Comparison of ENCODE assay signal across 1 cellular context in the genomic region with DNA sequence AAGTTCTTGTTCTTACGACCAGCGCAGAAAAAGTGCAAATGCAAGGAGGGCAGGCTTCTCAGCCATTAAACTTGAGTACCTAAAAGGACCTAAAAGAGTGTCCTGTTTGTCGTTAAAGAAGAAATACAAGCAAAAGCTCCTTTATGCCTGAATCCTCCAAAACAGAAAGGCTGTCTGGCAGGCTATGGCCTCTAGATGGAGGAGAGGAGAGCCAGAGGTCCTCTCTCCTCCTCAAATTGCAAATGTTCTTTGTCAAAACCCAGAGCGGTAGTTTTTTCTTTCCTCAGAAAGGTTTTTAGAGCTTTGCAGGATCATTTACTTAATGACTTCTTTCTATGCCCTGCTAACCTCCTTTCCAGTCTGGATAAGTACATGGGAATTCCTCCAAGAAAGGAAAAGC.
TF ChIP-seq lines count a peak whose summit lies in the region.

No MANE protein-coding gene starts in this region.

TF ChIP-seq in GM23338, 12 proteins besides CTCF, POLR2A, EP300 and RAD21 (continued from another document):
- no peak for TF ChIP-seq ZNF331 (CRISPR knock-in tag; IDR thresholded peaks at IDR 0.05; ENCODE audit: low read depth)
- no peak for TF ChIP-seq POLR2AphosphoS5 (IDR thresholded peaks at IDR 0.05; ENCODE audit: low read depth)
- TF ChIP-seq, protein P1, sequence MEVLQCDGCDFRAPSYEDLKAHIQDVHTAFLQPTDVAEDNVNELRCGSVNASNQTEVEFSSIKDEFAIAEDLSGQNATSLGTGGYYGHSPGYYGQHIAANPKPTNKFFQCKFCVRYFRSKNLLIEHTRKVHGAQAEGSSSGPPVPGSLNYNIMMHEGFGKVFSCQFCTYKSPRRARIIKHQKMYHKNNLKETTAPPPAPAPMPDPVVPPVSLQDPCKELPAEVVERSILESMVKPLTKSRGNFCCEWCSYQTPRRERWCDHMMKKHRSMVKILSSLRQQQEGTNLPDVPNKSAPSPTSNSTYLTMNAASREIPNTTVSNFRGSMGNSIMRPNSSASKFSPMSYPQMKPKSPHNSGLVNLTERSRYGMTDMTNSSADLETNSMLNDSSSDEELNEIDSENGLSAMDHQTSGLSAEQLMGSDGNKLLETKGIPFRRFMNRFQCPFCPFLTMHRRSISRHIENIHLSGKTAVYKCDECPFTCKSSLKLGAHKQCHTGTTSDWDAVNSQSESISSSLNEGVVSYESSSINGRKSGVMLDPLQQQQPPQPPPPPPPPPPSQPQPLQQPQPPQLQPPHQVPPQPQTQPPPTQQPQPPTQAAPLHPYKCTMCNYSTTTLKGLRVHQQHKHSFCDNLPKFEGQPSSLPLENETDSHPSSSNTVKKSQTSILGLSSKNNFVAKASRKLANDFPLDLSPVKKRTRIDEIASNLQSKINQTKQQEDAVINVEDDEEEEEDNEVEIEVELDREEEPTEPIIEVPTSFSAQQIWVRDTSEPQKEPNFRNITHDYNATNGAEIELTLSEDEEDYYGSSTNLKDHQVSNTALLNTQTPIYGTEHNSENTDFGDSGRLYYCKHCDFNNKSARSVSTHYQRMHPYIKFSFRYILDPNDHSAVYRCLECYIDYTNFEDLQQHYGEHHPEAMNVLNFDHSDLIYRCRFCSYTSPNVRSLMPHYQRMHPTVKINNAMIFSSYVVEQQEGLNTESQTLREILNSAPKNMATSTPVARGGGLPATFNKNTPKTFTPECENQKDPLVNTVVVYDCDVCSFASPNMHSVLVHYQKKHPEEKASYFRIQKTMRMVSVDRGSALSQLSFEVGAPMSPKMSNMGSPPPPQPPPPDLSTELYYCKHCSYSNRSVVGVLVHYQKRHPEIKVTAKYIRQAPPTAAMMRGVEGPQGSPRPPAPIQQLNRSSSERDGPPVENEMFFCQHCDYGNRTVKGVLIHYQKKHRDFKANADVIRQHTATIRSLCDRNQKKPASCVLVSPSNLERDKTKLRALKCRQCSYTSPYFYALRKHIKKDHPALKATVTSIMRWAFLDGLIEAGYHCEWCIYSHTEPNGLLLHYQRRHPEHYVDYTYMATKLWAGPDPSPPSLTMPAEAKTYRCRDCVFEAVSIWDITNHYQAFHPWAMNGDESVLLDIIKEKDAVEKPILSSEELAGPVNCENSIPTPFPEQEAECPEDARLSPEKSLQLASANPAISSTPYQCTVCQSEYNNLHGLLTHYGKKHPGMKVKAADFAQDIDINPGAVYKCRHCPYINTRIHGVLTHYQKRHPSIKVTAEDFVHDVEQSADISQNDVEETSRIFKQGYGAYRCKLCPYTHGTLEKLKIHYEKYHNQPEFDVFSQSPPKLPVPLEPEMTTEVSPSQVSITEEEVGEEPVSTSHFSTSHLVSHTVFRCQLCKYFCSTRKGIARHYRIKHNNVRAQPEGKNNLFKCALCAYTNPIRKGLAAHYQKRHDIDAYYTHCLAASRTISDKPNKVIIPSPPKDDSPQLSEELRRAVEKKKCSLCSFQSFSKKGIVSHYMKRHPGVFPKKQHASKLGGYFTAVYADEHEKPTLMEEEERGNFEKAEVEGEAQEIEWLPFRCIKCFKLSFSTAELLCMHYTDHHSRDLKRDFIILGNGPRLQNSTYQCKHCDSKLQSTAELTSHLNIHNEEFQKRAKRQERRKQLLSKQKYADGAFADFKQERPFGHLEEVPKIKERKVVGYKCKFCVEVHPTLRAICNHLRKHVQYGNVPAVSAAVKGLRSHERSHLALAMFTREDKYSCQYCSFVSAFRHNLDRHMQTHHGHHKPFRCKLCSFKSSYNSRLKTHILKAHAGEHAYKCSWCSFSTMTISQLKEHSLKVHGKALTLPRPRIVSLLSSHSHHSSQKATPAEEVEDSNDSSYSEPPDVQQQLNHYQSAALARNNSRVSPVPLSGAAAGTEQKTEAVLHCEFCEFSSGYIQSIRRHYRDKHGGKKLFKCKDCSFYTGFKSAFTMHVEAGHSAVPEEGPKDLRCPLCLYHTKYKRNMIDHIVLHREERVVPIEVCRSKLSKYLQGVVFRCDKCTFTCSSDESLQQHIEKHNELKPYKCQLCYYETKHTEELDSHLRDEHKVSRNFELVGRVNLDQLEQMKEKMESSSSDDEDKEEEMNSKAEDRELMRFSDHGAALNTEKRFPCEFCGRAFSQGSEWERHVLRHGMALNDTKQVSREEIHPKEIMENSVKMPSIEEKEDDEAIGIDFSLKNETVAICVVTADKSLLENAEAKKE (CRISPR knock-in tag; IDR thresholded peaks at IDR 0.05), result no peak
- TF ChIP-seq EZH2 (IDR thresholded peaks at IDR 0.05; ENCODE audit: low read depth, unreplicated experiment), result no peak
- TF ChIP-seq JUNB (IDR thresholded peaks at IDR 0.05; ENCODE audit: unreplicated experiment), result no peak
- no peak for TF ChIP-seq EZH2phosphoT487 (IDR thresholded peaks at IDR 0.05; ENCODE audit: unreplicated experiment)
- no peak for TF ChIP-seq CREB1 (CRISPR knock-in tag; IDR thresholded peaks at IDR 0.05; ENCODE audit: low read depth)
- TF ChIP-seq, protein P2, sequence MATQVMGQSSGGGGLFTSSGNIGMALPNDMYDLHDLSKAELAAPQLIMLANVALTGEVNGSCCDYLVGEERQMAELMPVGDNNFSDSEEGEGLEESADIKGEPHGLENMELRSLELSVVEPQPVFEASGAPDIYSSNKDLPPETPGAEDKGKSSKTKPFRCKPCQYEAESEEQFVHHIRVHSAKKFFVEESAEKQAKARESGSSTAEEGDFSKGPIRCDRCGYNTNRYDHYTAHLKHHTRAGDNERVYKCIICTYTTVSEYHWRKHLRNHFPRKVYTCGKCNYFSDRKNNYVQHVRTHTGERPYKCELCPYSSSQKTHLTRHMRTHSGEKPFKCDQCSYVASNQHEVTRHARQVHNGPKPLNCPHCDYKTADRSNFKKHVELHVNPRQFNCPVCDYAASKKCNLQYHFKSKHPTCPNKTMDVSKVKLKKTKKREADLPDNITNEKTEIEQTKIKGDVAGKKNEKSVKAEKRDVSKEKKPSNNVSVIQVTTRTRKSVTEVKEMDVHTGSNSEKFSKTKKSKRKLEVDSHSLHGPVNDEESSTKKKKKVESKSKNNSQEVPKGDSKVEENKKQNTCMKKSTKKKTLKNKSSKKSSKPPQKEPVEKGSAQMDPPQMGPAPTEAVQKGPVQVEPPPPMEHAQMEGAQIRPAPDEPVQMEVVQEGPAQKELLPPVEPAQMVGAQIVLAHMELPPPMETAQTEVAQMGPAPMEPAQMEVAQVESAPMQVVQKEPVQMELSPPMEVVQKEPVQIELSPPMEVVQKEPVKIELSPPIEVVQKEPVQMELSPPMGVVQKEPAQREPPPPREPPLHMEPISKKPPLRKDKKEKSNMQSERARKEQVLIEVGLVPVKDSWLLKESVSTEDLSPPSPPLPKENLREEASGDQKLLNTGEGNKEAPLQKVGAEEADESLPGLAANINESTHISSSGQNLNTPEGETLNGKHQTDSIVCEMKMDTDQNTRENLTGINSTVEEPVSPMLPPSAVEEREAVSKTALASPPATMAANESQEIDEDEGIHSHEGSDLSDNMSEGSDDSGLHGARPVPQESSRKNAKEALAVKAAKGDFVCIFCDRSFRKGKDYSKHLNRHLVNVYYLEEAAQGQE (IDR thresholded peaks at IDR 0.05; ENCODE audit: unreplicated experiment), result no peak
